Comparison of ENCODE assay signal across 12 cellular contexts in genomic region chr9:86720893-86721698, GRCh38.
A peak's percentile ranks its signal among the peaks of the same experiment; 100 is the strongest.
DNase-seq lines count a peak whose midpoint lies in the region; ATAC-seq, FAIRE-seq and TF ChIP-seq lines count a peak whose summit lies in the region.
"Had no signal": no experiment of that assay in that cellular context is flagged by ENCODE, and none has a peak within 500 bp of the region (broad histone marks: within the 10 kb centered on the region; RNA-seq: fewer than 3 reads in every experiment).

No MANE protein-coding gene starts in this region.

- no peak for TF ChIP-seq RAD21 in IMR-90 (IDR thresholded peaks at IDR 0.05; ENCODE audit: low read length)
- no peak for TF ChIP-seq RAD21 in H1 (IDR thresholded peaks at IDR 0.05 in 1 of 2, conservative IDR thresholded peaks at IDR 0.05 in 1 of 2; ENCODE audit: low read depth in 2 of 2, low read length in 2 of 2)

- H3K79me1 ChIP-seq in IMR-90 (ENCODE audit: low read depth in 1 of 2, low read length in 2 of 2) (no peaks in the 10 kb centered on the region), H1 (ENCODE audit: low read depth, low read length) (no peaks in the 10 kb centered on the region)

- H2BK20ac ChIP-seq in IMR-90 (ENCODE audit: low read depth, low read length): peak overlapping the region; percentile 99
- H2BK20ac ChIP-seq in H1 (ENCODE audit: low read length): no peak overlapping the region

- peak overlapping the region; percentile 91 to 94 for H4K8ac ChIP-seq in IMR-90 (ENCODE audit: low read depth in 2 of 2, low read length in 2 of 2)
- H4K8ac ChIP-seq in H1 (ENCODE audit: extremely low read depth, insufficient read depth, low read length): no peak overlapping the region

- peak overlapping the region; percentile 88 for H2AFZ ChIP-seq in IMR-90 (replicated peaks; ENCODE audit: low read length, poor library complexity)
- peak overlapping the region; percentile 42; the same call in 1 of the 2 replicates for H2AFZ ChIP-seq in H1 (ENCODE audit: low read length)

- H3K9me3 ChIP-seq in IMR-90 (ENCODE audit: control insufficient read depth, insufficient read depth, low read length): no peaks in the 10 kb centered on the region
- no peaks in the 10 kb centered on the region for H3K9me3 ChIP-seq in H1 (ENCODE audit: insufficient read depth in 2 of 2, low read depth in 1 of 2, low read length in 1 of 2)
- H3K9me3 ChIP-seq in thoracic aorta: no peaks in the 10 kb centered on the region

- H4K91ac ChIP-seq in IMR-90 (ENCODE audit: insufficient read depth, low read depth, low read length) (peak overlapping the region; percentile 98), H1 (replicated peaks; ENCODE audit: insufficient read length, low read length) (no peak overlapping the region)

- POLR2A ChIA-PET in IMR-90 (lab: Charles Lee; ENCODE audit: unreplicated experiment): interaction anchor here (0.6 kb wide), 1 partner anchor 117 kb away, joined by 5 read pairs; no protein-coding TSS in a partner anchor
- POLR2A ChIA-PET in H1 (lab: Charles Lee; ENCODE audit: partially characterized antibody): interaction anchor here (0.6 to 1.6 kb wide), 5 partner anchors 12 to 352 kb away, joined by 3 read pairs; no protein-coding TSS in a partner anchor

- in situ Hi-C loops in IMR-90 (cut with MboI; ENCODE audit: low sequenced_read_pairs): no loop called here

- H3K27me3 ChIP-seq in IMR-90 (ENCODE audit: control insufficient read depth, insufficient read depth, low read length) (no peaks in the 10 kb centered on the region), H1 (replicated peaks in 1 of 4; ENCODE audit: control insufficient read depth in 3 of 4, extremely low read depth in 1 of 4, insufficient read depth in 3 of 4, low read length in 3 of 4) (no peaks in the 10 kb centered on the region), thoracic aorta (replicated peaks; ENCODE audit: insufficient read depth) (no peaks in the 10 kb centered on the region)

- no peak for TF ChIP-seq EP300 in H1 (IDR thresholded peaks at IDR 0.05; ENCODE audit: borderline replicate concordance in 1 of 2, low read depth in 2 of 2, low read length in 2 of 2)

- no peaks in the 10 kb centered on the region for H3K23me2 ChIP-seq in H1 (ENCODE audit: low read depth, low read length)

- TF ChIP-seq CTCF in IMR-90 (conservative IDR thresholded peaks at IDR 0.05; ENCODE audit: low read depth, low read length) (no peak), H1 (IDR thresholded peaks at IDR 0.05; ENCODE audit: control extremely low read depth in 1 of 3, insufficient read depth in 1 of 3, low read depth in 1 of 3, low read length in 3 of 3) (no peak), thoracic aorta (IDR thresholded peaks at IDR 0.05) (no peak)

- H3K27ac ChIP-seq in IMR-90 (ENCODE audit: insufficient read depth, low read length) (peak overlapping the region; percentile 88), H1 (ENCODE audit: low read depth, low read length) (no peak overlapping the region), thoracic aorta (peak overlapping the region; percentile 77 to 92)

- H3K14ac ChIP-seq in IMR-90 (replicated peaks; ENCODE audit: low read depth, low read length) (peak overlapping the region; percentile 98), H1 (ENCODE audit: insufficient read length) (no peak overlapping the region)

- H3K4me3 ChIP-seq in IMR-90 (ENCODE audit: insufficient read depth, low read depth, low read length) (no peak overlapping the region), H1 (ENCODE audit: extremely low read depth in 1 of 4, insufficient read depth in 2 of 4, low read depth in 3 of 4, low read length in 4 of 4) (no peak overlapping the region), thoracic aorta (peak overlapping the region; percentile 32)

- H2AK9ac ChIP-seq in IMR-90 (replicated peaks; ENCODE audit: low read depth, low read length, poor library complexity): peak overlapping the region; percentile 85

- DNase-seq in IMR-90 (no peak), H1 (ENCODE audit: low read depth in 1 of 2, low spot score in 2 of 2) (no peak), kidney tubule cell (ENCODE audit: low spot score) (peak; percentile 45), thoracic aorta (ENCODE audit: low spot score) (no peak), activated T-cell treated with anti-CD3 and anti-CD28 coated beads for 4 hours (no peak), dermis blood vessel endothelial cell (no peak), GDM1 (lab: John Stamatoyannopoulos, UW) (no peak)
- DNase-seq: activated CD8-positive, alpha-beta memory T cell treated with anti-CD3 and anti-CD28 coated beads, Interleukin-2, amount 50 U/mL, for 48 hours; left colon had no signal

- no peak for TF ChIP-seq POLR2A in IMR-90 (IDR thresholded peaks at IDR 0.05; ENCODE audit: low read depth, low read length)
- TF ChIP-seq POLR2A in H1 (IDR thresholded peaks at IDR 0.05; ENCODE audit: control extremely low read depth in 1 of 2, low read depth in 2 of 2, low read length in 2 of 2): no peak

- WGBS in IMR-90 (ENCODE audit: extremely low coverage in 2 of 2, insufficient read length in 1 of 2), 2 experiments: 100% methylated on average over 2 of the region's 7 CpGs; no CpG with 5 or more reads in 1 of the 2 experiments
- WGBS in H1 (ENCODE audit: extremely low coverage in 1 of 2, insufficient coverage in 1 of 2, insufficient read length in 1 of 2, insufficient replicate concordance in 2 of 2, low coverage in 1 of 2, low lambda C conversion rate in 2 of 2, missing lambda C conversion rate in 1 of 2), 2 experiments: 79% methylated on average over 7 of the region's 7 CpGs; no CpG with 5 or more reads in 1 of the 2 experiments

- CTCF ChIA-PET in IMR-90 (lab: Yijun Ruan, JAX): interaction anchor here (1.2 kb wide), 1 partner anchor 96 kb away, joined by 4 read pairs; no protein-coding TSS in a partner anchor
- CTCF ChIA-PET in H1 (lab: Charles Lee; ENCODE audit: partially characterized antibody): no interaction called here

- H2BK15ac ChIP-seq in IMR-90 (ENCODE audit: low read depth, low read length) (peak overlapping the region; percentile 99), H1 (ENCODE audit: low read length) (no peak overlapping the region)

- peak overlapping the region; percentile 99 for H3K4ac ChIP-seq in IMR-90 (ENCODE audit: low read depth, low read length)
- H3K4ac ChIP-seq in H1 (replicated peaks; ENCODE audit: insufficient read length, low read depth, low read length): no peak overlapping the region

- H3K18ac ChIP-seq in IMR-90 (ENCODE audit: low read depth, low read length) (peak overlapping the region; percentile 98), H1 (ENCODE audit: extremely low read depth, low read length) (no peak overlapping the region)

- H2AK5ac ChIP-seq in IMR-90 (ENCODE audit: low read depth, low read length) (peak overlapping the region; percentile 92), H1 (ENCODE audit: low read depth, low read length) (no peak overlapping the region)

- H3K4me2 ChIP-seq in IMR-90 (ENCODE audit: low read depth, low read length) (peak overlapping the region; percentile 35; the same call in 1 of the 2 replicates), H1 (ENCODE audit: insufficient read depth in 1 of 2, low read depth in 2 of 2, low read length in 2 of 2) (no peak overlapping the region)

- H4K5ac ChIP-seq in IMR-90 (ENCODE audit: low read depth, low read length) (peak overlapping the region; percentile 95), H1 (ENCODE audit: insufficient read length, low read depth, low read length) (no peak overlapping the region)

- H2BK120ac ChIP-seq in IMR-90 (ENCODE audit: low read depth, low read length) (peak overlapping the region; percentile 100), H1 (replicated peaks; ENCODE audit: low read depth, low read length) (no peak overlapping the region)

- intact Hi-C loops in IMR-90 (cut with micrococcal nuclease): loop anchor here (5.0 kb wide), 2 partner anchors 76 to 601 kb away; no protein-coding TSS in a partner anchor

- no TSS peak for BruUV-seq in IMR-90 (replicated peaks; lab: Mats Ljungman, UMichigan)

- H3K36me3 ChIP-seq in IMR-90 (ENCODE audit: control insufficient read depth, insufficient read depth, low read length) (no peaks in the 10 kb centered on the region), H1 (ENCODE audit: control insufficient read depth in 2 of 4, insufficient read depth in 4 of 4, low read length in 3 of 4) (no peaks in the 10 kb centered on the region), thoracic aorta (no peaks in the 10 kb centered on the region)

- H3K23ac ChIP-seq in IMR-90 (ENCODE audit: low read depth, low read length) (peak overlapping the region; percentile 96), H1 (ENCODE audit: insufficient read length) (no peak overlapping the region)

- dilution Hi-C loops in IMR-90 (cut with HindIII; ENCODE audit: low sequenced_read_pairs, unreplicated experiment): no loop called here

- peaks cover 14% of the 10 kb centered on the region for H3K9me1 ChIP-seq in IMR-90 (ENCODE audit: insufficient read depth, low read length)

- H2BK5ac ChIP-seq in IMR-90 (ENCODE audit: low read depth, low read length, poor library complexity, severe bottlenecking) (peak overlapping the region; percentile 31), H1 (ENCODE audit: low read depth, low read length) (no peak overlapping the region)

- FAIRE-seq in H1 (lab: Jason Lieb, UNC): no peak
- FAIRE-seq: endothelial cell of umbilical vein had no signal

- no peaks in the 10 kb centered on the region for H3K79me2 ChIP-seq in H1 (ENCODE audit: control insufficient read depth in 1 of 2, insufficient read depth in 2 of 2, low read length in 2 of 2)

- no peak overlapping the region for H2BK12ac ChIP-seq in H1 (ENCODE audit: low read depth, low read length)

- H3K56ac ChIP-seq in IMR-90 (ENCODE audit: extremely low read depth, insufficient read depth, low read length) (peak overlapping the region; percentile 88), H1 (replicated peaks; ENCODE audit: insufficient read length, low read depth, low read length) (no peak overlapping the region)

- H4K20me1 ChIP-seq in IMR-90 (ENCODE audit: insufficient read depth, low read length) (no peaks in the 10 kb centered on the region), H1 (replicated peaks in 1 of 2; ENCODE audit: control insufficient read depth in 1 of 2, insufficient read depth in 2 of 2, low read length in 2 of 2) (no peaks in the 10 kb centered on the region)

- H3K9ac ChIP-seq in IMR-90 (ENCODE audit: low read depth, low read length): peak overlapping the region; percentile 47; the same call in 1 of the 2 replicates
- no peak overlapping the region for H3K9ac ChIP-seq in H1 (replicated peaks in 1 of 4; ENCODE audit: extremely low read depth in 1 of 4, low read depth in 3 of 4, low read length in 3 of 4)

- H3K4me1 ChIP-seq in IMR-90 (ENCODE audit: control insufficient read depth, insufficient read depth, low read length): peaks cover 20% of the 10 kb centered on the region
- peaks cover 0 to 5% (median 2%) of the 10 kb centered on the region in 4 experiments; a peak in 3 of 7 replicates for H3K4me1 ChIP-seq in H1 (replicated peaks in 1 of 4; ENCODE audit: control insufficient read depth in 3 of 4, insufficient read depth in 4 of 4, low read length in 3 of 4)
- H3K4me1 ChIP-seq in thoracic aorta (ENCODE audit: control insufficient read depth in 1 of 2, low read depth in 2 of 2): peaks cover 16 to 40% of the 10 kb centered on the region in 2 donors

- peak; percentile 46 for ATAC-seq in IMR-90 (ENCODE audit: low read depth)
- no peak for ATAC-seq in thoracic aorta (ENCODE audit: insufficient number of reproducible peaks, low FRiP score, low read depth)
- no peak for ATAC-seq in HG03159 (IDR thresholded peaks at IDR 0.05; ENCODE audit: unreplicated experiment)
- ATAC-seq: left colon, Panc1 had no signal

TF ChIP-seq in H1, 55 proteins besides CTCF, POLR2A, EP300 and RAD21 (continues in another document):
- no peak for TF ChIP-seq JUN (IDR thresholded peaks at IDR 0.05; ENCODE audit: low read depth, low read length)
